ENCODE assay signal across 8 cellular contexts in the genomic region with DNA sequence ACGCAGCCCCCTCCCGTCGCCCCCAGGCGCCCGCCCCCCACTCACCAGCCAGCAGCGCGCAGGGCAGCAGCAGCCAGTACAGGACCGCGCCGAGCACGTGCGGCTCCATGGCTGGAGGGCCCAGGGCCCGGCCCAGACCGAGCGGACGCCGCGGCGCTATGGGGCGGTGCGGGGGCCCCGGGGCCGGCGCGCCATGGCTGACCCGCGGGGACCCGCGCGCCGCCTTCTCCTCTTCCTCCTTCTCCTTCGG. TPM values are rescaled to one million over a fixed set of nuclear protein-coding genes. Genes with fewer than 3 reads are reported as not detected.
A peak's percentile ranks its signal among the peaks of the same experiment; 100 is the strongest.
DNase-seq lines count a peak whose midpoint lies in the region; ATAC-seq and TF ChIP-seq lines count a peak whose summit lies in the region.

No MANE protein-coding gene starts in this region.

- H3K36me3 ChIP-seq in SJCRH30: no peaks in the 10 kb centered on the region

- no peaks in the 10 kb centered on the region for H3K9me3 ChIP-seq in SJCRH30 (replicated peaks)

- peak overlapping the region; percentile 66 for H3K4me3 ChIP-seq in GM08714 (ENCODE audit: low read length)
- peak overlapping the region; percentile 58 for H3K4me3 ChIP-seq in SJCRH30
- peak overlapping the region; percentile 66 to 71 for H3K4me3 ChIP-seq in foreskin fibroblast (ENCODE audit: low read depth in 1 of 2, low read length in 2 of 2)
- peak overlapping the region; percentile 32 for H3K4me3 ChIP-seq in retinal pigment epithelial cell (ENCODE audit: low read length)

- DNase-seq in SJCRH30 (no peak), foreskin fibroblast (no peak), retinal pigment epithelial cell (ENCODE audit: low read depth) (no peak), DMS79 treated with DMSO at 0.1 percent for 48 hours (lab: John Stamatoyannopoulos, UW) (no peak), Kasumi-1 (lab: John Stamatoyannopoulos, UW) (no peak), activated gamma-delta T cell (lab: John Stamatoyannopoulos, UW) (no peak)

- H3K4me1 ChIP-seq in SJCRH30: peaks cover 3% of the 10 kb centered on the region

- no peak for TF ChIP-seq CTCF in foreskin fibroblast (IDR thresholded peaks at IDR 0.05; ENCODE audit: low read depth, low read length)
- no peak for TF ChIP-seq CTCF in retinal pigment epithelial cell (conservative IDR thresholded peaks at IDR 0.05; ENCODE audit: low read depth, low read length)

- ATAC-seq in GM18517 (IDR thresholded peaks at IDR 0.05; ENCODE audit: unreplicated experiment): no peak

- no peak overlapping the region for H3K27ac ChIP-seq in SJCRH30

- no peaks in the 10 kb centered on the region for H3K27me3 ChIP-seq in SJCRH30

RNA-seq across cellular contexts. Expression of a gene that starts 0.2 kb away (rescaled TPM):
- 23.8 and 28.1 TPM in 2 replicates for total RNA-seq in SJCRH30 (2014; rRNA removed; shearing (Covaris generic))

RNA-seq across cellular contexts. Expression of a gene that starts 18.8 kb away (rescaled TPM):
- 24.3 and 27.2 TPM in 2 replicates for total RNA-seq in SJCRH30 (2014; rRNA removed; shearing (Covaris generic))

RNA-seq across cellular contexts. Expression of a gene that starts 26.9 kb away (rescaled TPM):
- 43.4 and 46.5 TPM in 2 replicates for total RNA-seq in SJCRH30 (2014; rRNA removed; shearing (Covaris generic))
